22 cellular contexts compared by ENCODE assay signal in genomic region chr7:85927226-85927625, GRCh38.
DNase-seq lines count a peak whose midpoint lies in the region; ATAC-seq, FAIRE-seq and TF ChIP-seq lines count a peak whose summit lies in the region.
"Had no signal": no experiment of that assay in that cellular context is flagged by ENCODE, and none has a peak within 500 bp of the region (broad histone marks: within the 10 kb centered on the region; RNA-seq: fewer than 3 reads in every experiment).

No MANE protein-coding gene starts in this region.

- H3K9me3 ChIP-seq in CD4-positive, alpha-beta T cell (ENCODE audit: control insufficient read depth, low read length) = peaks cover 4% of the 10 kb centered on the region

- H3K27ac ChIP-seq in CD4-positive, alpha-beta T cell (ENCODE audit: low read depth, low read length) = no peak overlapping the region
- H3K27ac ChIP-seq: BLaER1 treated with 17β-estradiol and CSF1 and Interleukin-3, amounts not matched to agents 10 nM and 100 nM had no signal

- ATAC-seq in CD4-positive, alpha-beta T cell (ENCODE audit: poor library complexity) = no peak
- ATAC-seq in HG03354 (IDR thresholded peaks at IDR 0.05; ENCODE audit: poor library complexity, severe bottlenecking, unreplicated experiment) = no peak
- ATAC-seq: HepG2 had no signal

- H3K27me3 ChIP-seq in CD4-positive, alpha-beta T cell (ENCODE audit: control insufficient read depth, insufficient read depth, low read length) = no peaks in the 10 kb centered on the region
- H3K27me3 ChIP-seq: BLaER1 treated with 17β-estradiol and CSF1 and Interleukin-3, amounts not matched to agents 10 nM and 100 nM had no signal

- H3K4me1 Mint-ChIP-seq in CD4-positive, alpha-beta T cell (ENCODE audit: low read depth) = no peaks in the 10 kb centered on the region
- H3K4me1 Mint-ChIP-seq: B cell; CD8-positive, alpha-beta memory T cell had no signal

- H3K36me3 Mint-ChIP-seq in CD4-positive, alpha-beta T cell (ENCODE audit: low read depth) = no peaks in the 10 kb centered on the region
- H3K36me3 Mint-ChIP-seq: CD8-positive, alpha-beta memory T cell had no signal

- no peak overlapping the region for H3K27ac Mint-ChIP-seq in CD4-positive, alpha-beta T cell
- H3K27ac Mint-ChIP-seq: B cell; CD8-positive, alpha-beta memory T cell had no signal

- H3K9me3 Mint-ChIP-seq in CD4-positive, alpha-beta T cell = peaks cover 12% of the 10 kb centered on the region

- no peak overlapping the region for H3K4me3 Mint-ChIP-seq in CD4-positive, alpha-beta T cell
- H3K4me3 Mint-ChIP-seq: B cell; CD8-positive, alpha-beta memory T cell had no signal

- DNase-seq in SHP77 (lab: John Stamatoyannopoulos, UW) (peak; percentile 2 to 13), SHP77 treated with DMSO at 0.1 percent for 48 hours (lab: John Stamatoyannopoulos, UW) (no peak), LNCaP clone FGC (ENCODE audit: low read depth) (peak; percentile 87), cerebellum (ENCODE audit: low spot score) (peak; percentile 1), D721Med (ENCODE audit: insufficient read length, low spot score) (no peak), cerebellar nuclear complex (lab: John Stamatoyannopoulos, UW) (no peak)
- no peak for DNase-seq in CD4-positive, alpha-beta T cell
- DNase-seq: CD8-positive, alpha-beta memory T cell; COR-L47; DMS153; DND-41; EL; GOT3; H9; KG1 had no signal

- POLR2A ChIA-PET in CD4-positive, alpha-beta T cell (lab: Charles Lee) = no interaction called here

- H3K27me3 Mint-ChIP-seq in CD4-positive, alpha-beta T cell = no peaks in the 10 kb centered on the region
- H3K27me3 Mint-ChIP-seq: B cell; CD8-positive, alpha-beta memory T cell had no signal

- H3K4me3 ChIP-seq in LNCaP clone FGC (ENCODE audit: low read depth, low read length) = no peak overlapping the region
- H3K4me3 ChIP-seq: BLaER1 treated with 17β-estradiol and CSF1 and Interleukin-3, amounts not matched to agents 10 nM and 100 nM had no signal

- FAIRE-seq in D721Med (lab: Jason Lieb, UNC) = no peak
- FAIRE-seq: G401.6, GM12891, GM18507, HepG2 had no signal

- intact Hi-C loops in CD4-positive, alpha-beta T cell (cut with DNase I, micrococcal nuclease) = no loop called here

- TF ChIP-seq CTCF in LNCaP clone FGC (IDR thresholded peaks at IDR 0.05; ENCODE audit: control insufficient read depth, extremely low read depth, insufficient read depth) = no peak
- no peak for TF ChIP-seq CTCF in CD4-positive, alpha-beta T cell (IDR thresholded peaks at IDR 0.05)
- no peak for TF ChIP-seq CTCF in D721Med (IDR thresholded peaks at IDR 0.05; ENCODE audit: insufficient read depth, missing control alignments)

- CTCF ChIA-PET in CD4-positive, alpha-beta T cell (lab: Charles Lee) = no interaction called here

Comparison
In these comparisons a context has a peak if more than half of its experiments do, and no peak if none do; other contexts are left out.
1. DNase-seq: peak in SHP77 (2 of 2), LNCaP clone FGC (single experiment) and cerebellum (single experiment); none in SHP77 treated with DMSO at 0.1 percent for 48 hours (single experiment), CD4-positive, alpha-beta T cell (0 of 10), D721Med (single experiment) and cerebellar nuclear complex (0 of 2).